8 cellular contexts compared by ENCODE assay signal in the genomic region with DNA sequence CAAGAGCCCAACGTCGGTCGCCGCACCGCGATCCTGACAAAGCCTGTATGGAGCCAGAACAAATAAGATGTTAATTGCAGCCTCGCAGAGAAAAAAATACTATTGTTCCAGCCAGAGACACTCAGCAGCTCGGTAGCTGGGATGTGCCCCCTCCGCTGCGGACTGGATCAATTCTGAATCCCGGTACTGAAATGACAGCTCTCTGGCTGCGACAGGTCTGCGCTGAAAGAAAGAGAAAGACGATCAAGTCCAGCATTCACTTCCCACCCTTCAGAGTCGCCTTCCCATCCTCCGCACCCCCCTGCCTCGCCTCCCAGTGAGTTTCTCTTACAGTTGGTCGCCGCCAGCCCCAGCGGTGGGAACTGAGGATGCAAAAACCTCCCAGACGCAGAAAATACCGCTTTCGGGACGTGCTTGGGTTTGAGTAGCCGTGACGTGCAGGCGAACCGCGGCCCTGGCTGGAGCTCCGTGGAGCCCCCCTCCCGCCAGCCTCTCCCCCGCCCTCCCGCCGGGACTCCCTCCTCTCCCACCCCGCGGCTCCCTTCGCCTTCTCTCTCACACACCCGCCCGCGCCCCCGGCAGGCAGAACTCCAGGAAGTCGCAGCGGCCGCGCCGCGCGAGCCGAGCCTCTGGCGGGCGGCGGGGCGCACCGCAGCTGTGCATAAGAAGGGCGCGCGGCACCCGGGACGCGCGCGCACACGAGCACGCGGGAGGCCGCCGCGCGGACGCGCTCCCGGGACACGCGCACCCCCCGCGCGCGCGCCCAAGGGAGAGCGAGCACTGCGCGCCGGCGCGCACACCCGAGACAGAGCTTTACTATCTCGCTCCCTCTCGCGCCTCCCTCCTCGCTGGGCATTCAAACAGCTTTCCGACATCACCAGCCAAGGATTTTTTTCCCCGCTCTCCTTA. TPM values are rescaled to one million over a fixed set of nuclear protein-coding genes. Genes with fewer than 3 reads are reported as not detected.
DNase-seq lines count a peak whose midpoint lies in the region; ATAC-seq and TF ChIP-seq lines count a peak whose summit lies in the region.

Gene ADGRB3, plus strand, starts transcription at position 780 of the 909 bp plus-strand sequence. CDS start 3,394 bp downstream, outside the sequence.

- H3K36me3 Mint-ChIP-seq in T-helper 2 cell treated with Interferon-gamma antibody and Interleukin-4, amounts not matched to agents 5 μg/mL and 100 μg/mL, for 36 hours (ENCODE audit: low read depth) = no peaks in the 10 kb centered on the region

- no peak within 1 kb of the TSS for H3K9ac ChIP-seq in skeletal muscle satellite cell (ENCODE audit: low read depth, low read length)

- DNase-seq in A172 (ENCODE audit: low spot score) (peak; percentile 27), NCI-H187 (lab: John Stamatoyannopoulos, UW) (peak; percentile 81 to 89), choroid plexus epithelial cell (ENCODE audit: low read depth) (peak; percentile 70), islet precursor cell (peak; percentile 94)
- peak; percentile 36 for DNase-seq in T-helper 2 cell treated with Interferon-gamma antibody and Interleukin-4, amounts not matched to agents 5 μg/mL and 100 μg/mL, for 36 hours (ENCODE audit: low spot score)

- H3K36me3 ChIP-seq in skeletal muscle satellite cell (ENCODE audit: insufficient read depth, low read length) = no peaks in the 10 kb centered on the region

- peak; percentile 10 for TF ChIP-seq CTCF in choroid plexus epithelial cell (conservative IDR thresholded peaks at IDR 0.05; ENCODE audit: low read depth, low read length)

- peaks cover 4% of the 10 kb centered on the region for H3K4me1 ChIP-seq in skeletal muscle satellite cell (ENCODE audit: control insufficient read depth, insufficient read depth, low read length)

- no peaks in the 10 kb centered on the region for H3K9me3 Mint-ChIP-seq in T-helper 2 cell treated with Interferon-gamma antibody and Interleukin-4, amounts not matched to agents 5 μg/mL and 100 μg/mL, for 36 hours

- H3K9me3 ChIP-seq in skeletal muscle satellite cell (replicated peaks; ENCODE audit: low read length) = no peaks in the 10 kb centered on the region

- peaks cover 10% of the 10 kb centered on the region for H3K4me1 Mint-ChIP-seq in T-helper 2 cell treated with Interferon-gamma antibody and Interleukin-4, amounts not matched to agents 5 μg/mL and 100 μg/mL, for 36 hours (ENCODE audit: low read depth)

- H3K4me2 ChIP-seq in skeletal muscle satellite cell (ENCODE audit: low read length) = peak within 1 kb of the TSS; percentile 88

- no peak within 1 kb of the TSS for H3K27ac Mint-ChIP-seq in T-helper 2 cell treated with Interferon-gamma antibody and Interleukin-4, amounts not matched to agents 5 μg/mL and 100 μg/mL, for 36 hours

- peaks cover 48% of the 10 kb centered on the region for H3K27me3 Mint-ChIP-seq in T-helper 2 cell treated with Interferon-gamma antibody and Interleukin-4, amounts not matched to agents 5 μg/mL and 100 μg/mL, for 36 hours (ENCODE audit: low read depth)

- H3K27me3 ChIP-seq in skeletal muscle satellite cell (ENCODE audit: control insufficient read depth, insufficient read depth, low read length) = peaks cover 41% of the 10 kb centered on the region

- H3K4me3 ChIP-seq in choroid plexus epithelial cell (ENCODE audit: low read depth, low read length) = peak within 1 kb of the TSS; percentile 66
- H3K4me3 ChIP-seq in skeletal muscle satellite cell (ENCODE audit: low read length) = peak within 1 kb of the TSS; percentile 72

- peak within 1 kb of the TSS; percentile 82 for H3K4me3 Mint-ChIP-seq in T-helper 2 cell treated with Interferon-gamma antibody and Interleukin-4, amounts not matched to agents 5 μg/mL and 100 μg/mL, for 36 hours

- ATAC-seq in GM18502 (IDR thresholded peaks at IDR 0.05; ENCODE audit: poor library complexity, unreplicated experiment) (peak; percentile 80), HG02938 (IDR thresholded peaks at IDR 0.05; ENCODE audit: unreplicated experiment) (peak; percentile 70)

RNA-seq across cellular contexts. Expression of gene ADGRB3, which starts in this region (rescaled TPM):
- total RNA-seq in A172 (2014; rRNA removed; shearing (Covaris generic)) = not detected in 2 replicates
- under 0.01 and 0.44 TPM in 2 replicates for total RNA-seq in skeletal muscle satellite cell (2012; rRNA removed)

Comparison
In these comparisons a context has a peak if more than half of its experiments do, and no peak if none do; other contexts are left out.
1. Peak in every context shown above with its lines: DNase-seq, ATAC-seq and H3K4me3 ChIP-seq.
2. Peak in DNase-seq in A172; RNA of the gene not detected or under 1 TPM.
3. DNase-seq: peak in every context shown above with its lines; median percentile 94 in islet precursor cell; 85 in NCI-H187; 70 in choroid plexus epithelial cell; 36 in T-helper 2 cell treated with Interferon-gamma antibody and Interleukin-4, amounts not matched to agents 5 μg/mL and 100 μg/mL, for 36 hours; 27 in A172.